9 cellular contexts compared by ENCODE assay signal in genomic region chr5:50744761-50745160, GRCh38.
DNase-seq lines count a peak whose midpoint lies in the region; ATAC-seq and TF ChIP-seq lines count a peak whose summit lies in the region.
"Had no signal": no experiment of that assay in that cellular context is flagged by ENCODE, and none has a peak within 500 bp of the region (broad histone marks: within the 10 kb centered on the region; RNA-seq: fewer than 3 reads in every experiment).

No MANE protein-coding gene starts in this region.

- H3K4me3 ChIP-seq in AG04449 (ENCODE audit: low read depth, low read length) (peak overlapping the region; percentile 21; the same call in 1 of the 2 replicates), tibial nerve (peak overlapping the region in 3 of 4 donors; percentile 18 to 34 (median 30))

- H3K9me3 ChIP-seq in tibial nerve: no peaks in the 10 kb centered on the region

- H3K27ac ChIP-seq in tibial nerve: peak overlapping the region in 3 of 4 donors; percentile 37 to 58 (median 40)
- H3K27ac ChIP-seq: HL-60 had no signal

- H3K4me3 Mint-ChIP-seq in T-helper 2 cell treated with Interferon-gamma antibody and Interleukin-4, amounts not matched to agents 5 μg/mL and 100 μg/mL, for 36 hours: peak overlapping the region; percentile 85
- peak overlapping the region; percentile 86 to 96 (median 88) for H3K4me3 Mint-ChIP-seq in immature natural killer cell

- no peaks in the 10 kb centered on the region for H3K27me3 Mint-ChIP-seq in T-helper 2 cell treated with Interferon-gamma antibody and Interleukin-4, amounts not matched to agents 5 μg/mL and 100 μg/mL, for 36 hours (ENCODE audit: low read depth)
- H3K27me3 Mint-ChIP-seq in immature natural killer cell (ENCODE audit: low read depth in 3 of 3): peaks cover 0 to 1% (median 0%) of the 10 kb centered on the region in 3 donors

- WGBS in tibial nerve, 2 donors: 27 to 34% methylated on average over 2 of the region's 2 CpGs

- peaks cover 21% of the 10 kb centered on the region for H3K36me3 Mint-ChIP-seq in T-helper 2 cell treated with Interferon-gamma antibody and Interleukin-4, amounts not matched to agents 5 μg/mL and 100 μg/mL, for 36 hours (ENCODE audit: low read depth)
- H3K36me3 Mint-ChIP-seq in immature natural killer cell: peaks cover 0 to 5% (median 4%) of the 10 kb centered on the region in 3 donors

- H3K27me3 ChIP-seq in tibial nerve: no peaks in the 10 kb centered on the region

- H3K9me3 Mint-ChIP-seq in T-helper 2 cell treated with Interferon-gamma antibody and Interleukin-4, amounts not matched to agents 5 μg/mL and 100 μg/mL, for 36 hours: peaks cover 8% of the 10 kb centered on the region
- no peaks in the 10 kb centered on the region for H3K9me3 Mint-ChIP-seq in immature natural killer cell

- POLR2A ChIA-PET in AG04449 (lab: Yijun Ruan, JAX): no interaction called here

- peak; percentile 84 for ATAC-seq in GM18517 (IDR thresholded peaks at IDR 0.05; ENCODE audit: unreplicated experiment)
- peak; percentile 59 for ATAC-seq in HG03060 (IDR thresholded peaks at IDR 0.05; ENCODE audit: low read depth, unreplicated experiment)

- H3K36me3 ChIP-seq in tibial nerve: no peaks in the 10 kb centered on the region

- no peak for TF ChIP-seq EP300 in tibial nerve (IDR thresholded peaks at IDR 0.05)

- H3K4me1 Mint-ChIP-seq in T-helper 2 cell treated with Interferon-gamma antibody and Interleukin-4, amounts not matched to agents 5 μg/mL and 100 μg/mL, for 36 hours (ENCODE audit: low read depth): peaks cover 55% of the 10 kb centered on the region
- peaks cover 78 to 99% of the 10 kb centered on the region in 2 donors for H3K4me1 Mint-ChIP-seq in immature natural killer cell

- peak overlapping the region; percentile 80 for H3K27ac Mint-ChIP-seq in T-helper 2 cell treated with Interferon-gamma antibody and Interleukin-4, amounts not matched to agents 5 μg/mL and 100 μg/mL, for 36 hours
- peak overlapping the region; percentile 89 to 94 (median 92) for H3K27ac Mint-ChIP-seq in immature natural killer cell

- H3K4me1 ChIP-seq in tibial nerve: peaks cover 0 to 25% (median 9%) of the 10 kb centered on the region in 4 donors

- CTCF ChIA-PET in AG04449 (lab: Yijun Ruan, JAX): interaction anchor here (1.3 kb wide), 1 partner anchor 10 kb away, joined by 3 read pairs; no protein-coding TSS in a partner anchor

- DNase-seq in AG04449 (ENCODE audit: low read depth, low spot score) (peak; percentile 24), immature natural killer cell (peak; percentile 39 to 45 (median 40)), tibial nerve (ENCODE audit: low spot score in 2 of 2) (no peak), NCI-H774 (lab: John Stamatoyannopoulos, UW) (no peak), DMS153 treated with DMSO at 0.1 percent for 48 hours (lab: John Stamatoyannopoulos, UW; ENCODE audit: unreplicated experiment) (no peak)
- no peak for DNase-seq in T-helper 2 cell treated with Interferon-gamma antibody and Interleukin-4, amounts not matched to agents 5 μg/mL and 100 μg/mL, for 36 hours (ENCODE audit: low spot score)

- no peak for TF ChIP-seq POLR2A in tibial nerve (IDR thresholded peaks at IDR 0.05)

- TF ChIP-seq CTCF in AG04449 (IDR thresholded peaks at IDR 0.05; ENCODE audit: insufficient read depth, low read length, missing control alignments) (no peak), tibial nerve (IDR thresholded peaks at IDR 0.05) (no peak)

Comparison
In these comparisons a context has a peak if more than half of its experiments do, and no peak if none do; other contexts are left out.
1. DNase-seq: peak in AG04449 (single experiment) and immature natural killer cell (3 of 3); none in T-helper 2 cell treated with Interferon-gamma antibody and Interleukin-4, amounts not matched to agents 5 μg/mL and 100 μg/mL, for 36 hours (single experiment), tibial nerve (0 of 2), NCI-H774 (single experiment) and DMS153 treated with DMSO at 0.1 percent for 48 hours (single experiment).